ENCODE assay signal across 19 cellular contexts in genomic region chr18:31686572-31686971, GRCh38. TPM values are rescaled to one million over a fixed set of nuclear protein-coding genes. Genes with fewer than 3 reads are reported as not detected.
DNase-seq lines count a peak whose midpoint lies in the region; ATAC-seq and TF ChIP-seq lines count a peak whose summit lies in the region.
"Had no signal": no experiment of that assay in that cellular context is flagged by ENCODE, and none has a peak within 500 bp of the region (broad histone marks: within the 10 kb centered on the region; RNA-seq: fewer than 3 reads in every experiment).

No MANE protein-coding gene starts in this region.

- intact Hi-C loops in MCF 10A (cut with micrococcal nuclease) = no loop called here

- H3K27me3 Mint-ChIP-seq in WTC11 (ENCODE audit: low read depth) = no peaks in the 10 kb centered on the region; the same call in 1 of the 2 replicates
- H3K27me3 Mint-ChIP-seq in naive thymus-derived CD8-positive, alpha-beta T cell = peaks cover 27 to 45% (median 34%) of the 10 kb centered on the region in 5 donors
- H3K27me3 Mint-ChIP-seq in MCF 10A (ENCODE audit: insufficient read depth, unreplicated experiment) = no peaks in the 10 kb centered on the region

- H3K4me1 ChIP-seq in ES-I3 (ENCODE audit: insufficient read depth, low read length) (peaks cover 16% of the 10 kb centered on the region), HUES48 (ENCODE audit: control insufficient read depth, insufficient read depth, low read length) (peaks cover 31% of the 10 kb centered on the region)
- H3K4me1 ChIP-seq: upper lobe of right lung had no signal

- no TSS peak for BruUV-seq in MCF 10A (replicated peaks; lab: Mats Ljungman, UMichigan)

- H3K9me3 Mint-ChIP-seq in WTC11 (no peaks in the 10 kb centered on the region), MCF 10A (ENCODE audit: unreplicated experiment) (no peaks in the 10 kb centered on the region)
- no peaks in the 10 kb centered on the region for H3K9me3 Mint-ChIP-seq in naive thymus-derived CD8-positive, alpha-beta T cell
- H3K9me3 Mint-ChIP-seq: activated T-helper 17 cell treated with anti-CD3 and anti-CD28 coated beads, Interleukin-2, amount 50 U/mL, for 72 hours; memory B cell had no signal

- CTCF ChIA-PET in WTC11 (lab: Charles Lee) (no interaction called here), MCF 10A (lab: Yijun Ruan, JAX) (interaction anchor here (0.6 to 2.5 kb wide), 10 partner anchors 8 to 124 kb away, joined by 3 to 8 read pairs (median 5); no protein-coding TSS in a partner anchor)

- H3K4me1 Mint-ChIP-seq in WTC11 (peaks cover 37% of the 10 kb centered on the region), MCF 10A (ENCODE audit: insufficient read depth, unreplicated experiment) (peaks cover 14% of the 10 kb centered on the region)
- peaks cover 7 to 21% (median 14%) of the 10 kb centered on the region in 4 donors for H3K4me1 Mint-ChIP-seq in naive thymus-derived CD8-positive, alpha-beta T cell

- H3K4me3 Mint-ChIP-seq in WTC11 = peak overlapping the region; percentile 77
- H3K4me3 Mint-ChIP-seq in naive thymus-derived CD8-positive, alpha-beta T cell = peak overlapping the region in 6 of 10 donors; percentile 29 to 89 (median 82)
- no peak overlapping the region for H3K4me3 Mint-ChIP-seq in MCF 10A (ENCODE audit: unreplicated experiment)

- no peaks in the 10 kb centered on the region for H3K36me3 Mint-ChIP-seq in WTC11
- H3K36me3 Mint-ChIP-seq in naive thymus-derived CD8-positive, alpha-beta T cell = peaks cover 0 to 2% (median 0%) of the 10 kb centered on the region in 3 donors
- no peaks in the 10 kb centered on the region for H3K36me3 Mint-ChIP-seq in MCF 10A (ENCODE audit: insufficient read depth, unreplicated experiment)
- H3K36me3 Mint-ChIP-seq: memory B cell had no signal

- DNase-seq in WTC11 (ENCODE audit: low spot score) (no peak), MCF 10A (ENCODE audit: unreplicated experiment) (no peak), NOMO-1 treated with DMSO at 0.1 percent for 48 hours (lab: John Stamatoyannopoulos, UW; ENCODE audit: unreplicated experiment) (no peak), NCI-H526 (lab: John Stamatoyannopoulos, UW) (no peak)
- DNase-seq in naive thymus-derived CD8-positive, alpha-beta T cell = no peak
- DNase-seq: activated CD4-positive, CD25-positive, alpha-beta regulatory T cell treated with anti-CD3 and anti-CD28 coated beads, Interleukin-2, amount 50 U/mL, for 72 hours; adrenal gland; AML-193; foreskin melanocyte; KG1; NCI-H2171; OCI-M1; stimulated activated CD4-positive, alpha-beta T cell treated with anti-CD3 and anti-CD28 coated beads, Interleukin-4, amount 100 ng/mL, for 24 hours; upper lobe of right lung had no signal

- H3K27me3 ChIP-seq in HUES48 (ENCODE audit: control insufficient read depth, insufficient read depth, low read length) = no peaks in the 10 kb centered on the region
- H3K27me3 ChIP-seq: adrenal gland had no signal

- 0 out of 2 replicates have a peak overlapping the region, but pooled peaks have one; percentile 89 for H3K4me3 ChIP-seq in HUES48 (ENCODE audit: low read depth, low read length)

- peak overlapping the region; percentile 94 for H3K9ac ChIP-seq in ES-I3 (ENCODE audit: low read depth, low read length)
- no peak overlapping the region for H3K9ac ChIP-seq in HUES48 (ENCODE audit: low read depth, low read length)

- H3K9me3 ChIP-seq in ES-I3 (ENCODE audit: control insufficient read depth, insufficient read depth, low read length) (no peaks in the 10 kb centered on the region), HUES48 (ENCODE audit: control insufficient read depth, insufficient read depth, low read length) (no peaks in the 10 kb centered on the region)
- H3K9me3 ChIP-seq: adrenal gland, upper lobe of right lung had no signal

- peak overlapping the region; percentile 94 for H3K27ac Mint-ChIP-seq in WTC11
- H3K27ac Mint-ChIP-seq in naive thymus-derived CD8-positive, alpha-beta T cell = peak overlapping the region in 1 of 10 donors; percentile 31
- no peak overlapping the region for H3K27ac Mint-ChIP-seq in MCF 10A (ENCODE audit: low read depth, unreplicated experiment)
- H3K27ac Mint-ChIP-seq: activated T-helper 17 cell treated with anti-CD3 and anti-CD28 coated beads, Interleukin-2, amount 50 U/mL, for 72 hours; memory B cell had no signal

- H3K36me3 ChIP-seq in ES-I3 (ENCODE audit: insufficient read depth, low read length) = no peaks in the 10 kb centered on the region
- no peaks in the 10 kb centered on the region for H3K36me3 ChIP-seq in HUES48 (ENCODE audit: control insufficient read depth, insufficient read depth, low read length)
- H3K36me3 ChIP-seq: adrenal gland, upper lobe of right lung had no signal

- no peak overlapping the region for H3K27ac ChIP-seq in HUES48 (ENCODE audit: low read depth, low read length)
- H3K27ac ChIP-seq: HL-60, upper lobe of right lung had no signal

- POLR2A ChIA-PET in WTC11 (lab: Charles Lee) (interaction anchor here (1.1 kb wide), 1 partner anchor 257 kb away, joined by 6 read pairs; no protein-coding TSS in a partner anchor), MCF 10A (lab: Yijun Ruan, JAX) (interaction anchor here (0.7 to 1.3 kb wide), 4 partner anchors 8 to 35 kb away, joined by 3 to 4 read pairs (median 3); no protein-coding TSS in a partner anchor)
- POLR2A ChIA-PET in naive thymus-derived CD8-positive, alpha-beta T cell (lab: Charles Lee) = no interaction called here

- no peak for TF ChIP-seq CTCF in WTC11 (IDR thresholded peaks at IDR 0.05)
- no peak for TF ChIP-seq CTCF in MCF 10A (IDR thresholded peaks at IDR 0.05; ENCODE audit: unreplicated experiment)

- ATAC-seq in WTC11 = no peak
- no peak for ATAC-seq in naive thymus-derived CD8-positive, alpha-beta T cell

TF ChIP-seq in WTC11, 78 proteins besides CTCF, POLR2A, EP300 and RAD21:
- no peak for TF ChIP-seq NFATC4 (CRISPR knock-in tag; IDR thresholded peaks at IDR 0.05)
- TF ChIP-seq, protein P1, sequence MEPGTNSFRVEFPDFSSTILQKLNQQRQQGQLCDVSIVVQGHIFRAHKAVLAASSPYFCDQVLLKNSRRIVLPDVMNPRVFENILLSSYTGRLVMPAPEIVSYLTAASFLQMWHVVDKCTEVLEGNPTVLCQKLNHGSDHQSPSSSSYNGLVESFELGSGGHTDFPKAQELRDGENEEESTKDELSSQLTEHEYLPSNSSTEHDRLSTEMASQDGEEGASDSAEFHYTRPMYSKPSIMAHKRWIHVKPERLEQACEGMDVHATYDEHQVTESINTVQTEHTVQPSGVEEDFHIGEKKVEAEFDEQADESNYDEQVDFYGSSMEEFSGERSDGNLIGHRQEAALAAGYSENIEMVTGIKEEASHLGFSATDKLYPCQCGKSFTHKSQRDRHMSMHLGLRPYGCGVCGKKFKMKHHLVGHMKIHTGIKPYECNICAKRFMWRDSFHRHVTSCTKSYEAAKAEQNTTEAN (CRISPR knock-in tag; IDR thresholded peaks at IDR 0.05) = no peak
- no peak for TF ChIP-seq SMAD4 (CRISPR knock-in tag; IDR thresholded peaks at IDR 0.05)
- no peak for TF ChIP-seq CBFB (CRISPR knock-in tag; IDR thresholded peaks at IDR 0.05; ENCODE audit: low read depth)
- TF ChIP-seq JAZF1 (CRISPR knock-in tag; IDR thresholded peaks at IDR 0.05) = no peak
- TF ChIP-seq GRHL2 (CRISPR knock-in tag; IDR thresholded peaks at IDR 0.05; ENCODE audit: insufficient replicate concordance, severe bottlenecking) = no peak
- TF ChIP-seq ZNF138 (CRISPR knock-in tag; conservative IDR thresholded peaks at IDR 0.05) = no peak
- no peak for TF ChIP-seq ERG (CRISPR knock-in tag; IDR thresholded peaks at IDR 0.05)
- TF ChIP-seq IRF1 (CRISPR knock-in tag; IDR thresholded peaks at IDR 0.05) = no peak

RNA-seq across cellular contexts. Expression of gene B4GALT6, which starts 2.2 kb away (rescaled TPM):
- total RNA-seq in WTC11 (2021) (50.6 to 56.6 TPM (median 50.8 TPM) in 3 replicates), MCF 10A (2022) (6.0 and 14.5 TPM in 2 replicates)
- total RNA-seq in naive thymus-derived CD8-positive, alpha-beta T cell = under 1 TPM in 1 of 2 experiments, not detected in 1; 0.47 TPM
- polyA plus RNA-seq in naive thymus-derived CD8-positive, alpha-beta T cell = under 1 TPM in 2 of 3 donors, not detected in 1; 0.17 to 0.20 TPM
